Comparison of ENCODE assay signal across 34 cellular contexts in the genomic region with DNA sequence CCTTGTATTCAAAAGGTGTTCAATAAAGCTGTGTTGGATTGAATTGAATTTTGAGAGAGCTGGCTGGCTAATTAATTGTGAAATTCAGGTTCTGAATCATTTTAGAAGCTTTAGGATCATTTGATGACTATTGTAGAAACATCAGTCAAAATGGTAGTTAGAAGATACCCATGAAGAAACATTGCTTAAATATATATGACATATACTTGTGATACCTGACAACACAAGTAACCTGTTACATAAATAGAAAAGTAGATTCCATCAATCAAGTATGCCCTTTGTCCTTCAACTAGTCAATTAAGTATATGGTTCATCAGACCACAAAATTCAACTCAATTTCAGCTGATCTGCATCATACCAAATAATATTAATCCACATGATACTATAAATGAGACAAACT.
"Had no signal": no experiment of that assay in that cellular context is flagged by ENCODE, and none has a peak within 500 bp of the region (broad histone marks: within the 10 kb centered on the region; RNA-seq: fewer than 3 reads in every experiment).

No MANE protein-coding gene starts in this region.

- H3K9me3 ChIP-seq: MG63 had no signal

- DNase-seq: Karpas-422, Kasumi-1, MG63, MM.1S, MV-4-11, NCI-H1048, NCI-H1092, NCI-H1092 treated with DMSO at 0.1 percent for 48 hours, NCI-H1105, NCI-H1105 treated with DMSO at 0.1 percent for 48 hours, NCI-H1417, NCI-H1417 treated with DMSO at 0.1 percent for 48 hours, NCI-H1436, NCI-H1436 treated with DMSO at 0.1 percent for 48 hours, NCI-H146, NCI-H1694, NCI-H1694 treated with DMSO at 0.1 percent for 48 hours, NCI-H187, NCI-H187 treated with DMSO at 0.1 percent for 48 hours, NCI-H1930, NCI-H2029, NCI-H2029 treated with DMSO at 0.1 percent for 48 hours, NCI-H2081, NCI-H2081 treated with DMSO at 0.1 percent for 48 hours, NCI-H2107, NCI-H2171, NCI-H2171 treated with DMSO at 0.1 percent for 48 hours, NCI-H2227 treated with DMSO at 0.1 percent for 48 hours, NCI-H226, NCI-H345, NCI-H446, NCI-H446 treated with DMSO at 0.1 percent for 48 hours, NCI-H510A, NCI-H510A treated with DMSO at 0.1 percent for 48 hours had no signal

- H3K4me3 ChIP-seq: MG63 had no signal

- H3K36me3 ChIP-seq: MG63 had no signal

- H3K27me3 ChIP-seq: MG63 had no signal
